Comparison of ENCODE assay signal across 15 cellular contexts in the genomic region with DNA sequence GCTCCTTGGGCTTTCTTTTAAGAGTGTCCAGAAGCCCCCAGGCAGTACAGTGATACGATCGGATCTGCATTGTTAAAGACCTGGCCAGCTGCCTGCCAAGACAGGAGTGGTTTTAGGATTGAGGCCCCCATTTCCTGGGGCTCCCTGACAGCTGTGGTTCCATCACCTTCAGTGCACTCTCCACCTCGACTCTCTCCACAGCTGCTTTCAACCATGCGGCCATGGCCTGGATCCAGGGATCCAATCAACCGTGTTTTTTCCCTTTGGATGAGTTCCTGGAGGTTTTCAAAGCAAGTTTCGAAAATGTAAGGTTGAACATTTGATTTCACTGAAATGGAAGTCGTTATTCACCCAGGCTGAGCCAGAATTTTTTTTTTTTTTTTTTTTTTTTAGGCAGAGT.
A peak's percentile ranks its signal among the peaks of the same experiment; 100 is the strongest.
DNase-seq lines count a peak whose midpoint lies in the region; ATAC-seq and TF ChIP-seq lines count a peak whose summit lies in the region.
"Had no signal": no experiment of that assay in that cellular context is flagged by ENCODE, and none has a peak within 500 bp of the region (broad histone marks: within the 10 kb centered on the region; RNA-seq: fewer than 3 reads in every experiment).

No MANE protein-coding gene starts in this region.

- no peak overlapping the region for H3K27ac Mint-ChIP-seq in stimulated activated effector memory CD8-positive, alpha-beta T cell treated with anti-CD3 and anti-CD28 coated beads, Interleukin-12 subunit alpha, Interleukin-12 subunit beta, amount 100 ng/mL, for 72 hours
- no peak overlapping the region for H3K27ac Mint-ChIP-seq in activated naive CD4-positive, alpha-beta T cell treated with anti-CD3 and anti-CD28 coated beads, Interleukin-2, amount 10 ng/mL, durations not matched to agents 7 days and 5 days
- H3K27ac Mint-ChIP-seq: natural killer cell had no signal

- H3K4me3 ChIP-seq in heart left ventricle (no peak overlapping the region), brain microvascular endothelial cell (ENCODE audit: low read depth, low read length) (no peak overlapping the region), lung (no peak overlapping the region), uterus (no peak overlapping the region)
- H3K4me3 ChIP-seq: left lung had no signal

- peaks cover 0 to 31% (median 10%) of the 10 kb centered on the region in 9 donors for H3K36me3 ChIP-seq in heart left ventricle
- no peaks in the 10 kb centered on the region for H3K36me3 ChIP-seq in brain microvascular endothelial cell (replicated peaks)
- H3K36me3 ChIP-seq in lung (ENCODE audit: control insufficient read depth in 2 of 2, insufficient read depth in 2 of 2, low read length in 2 of 2), result peaks cover 0 to 11% of the 10 kb centered on the region in 2 donors
- no peaks in the 10 kb centered on the region for H3K36me3 ChIP-seq in uterus

- in situ Hi-C loops in brain microvascular endothelial cell (cut with HindIII; ENCODE audit: low pct_ligation_motif_present, low sequenced_read_pairs), result no loop called here

- no peaks in the 10 kb centered on the region for H3K36me3 Mint-ChIP-seq in stimulated activated effector memory CD8-positive, alpha-beta T cell treated with anti-CD3 and anti-CD28 coated beads, Interleukin-12 subunit alpha, Interleukin-12 subunit beta, amount 100 ng/mL, for 72 hours
- no peaks in the 10 kb centered on the region for H3K36me3 Mint-ChIP-seq in activated naive CD4-positive, alpha-beta T cell treated with anti-CD3 and anti-CD28 coated beads, Interleukin-2, amount 10 ng/mL, durations not matched to agents 7 days and 5 days
- H3K36me3 Mint-ChIP-seq: natural killer cell had no signal

- no peaks in the 10 kb centered on the region for H3K27me3 ChIP-seq in heart left ventricle
- no peaks in the 10 kb centered on the region for H3K27me3 ChIP-seq in brain microvascular endothelial cell (replicated peaks)
- no peaks in the 10 kb centered on the region for H3K27me3 ChIP-seq in lung (ENCODE audit: control insufficient read depth, insufficient read depth)
- no peaks in the 10 kb centered on the region for H3K27me3 ChIP-seq in uterus
- H3K27me3 ChIP-seq: left lung had no signal

- ATAC-seq in heart left ventricle (no peak), lung (ENCODE audit: insufficient read depth, low FRiP score) (no peak), GM18868 (IDR thresholded peaks at IDR 0.05; ENCODE audit: unreplicated experiment) (no peak)
- no peak for ATAC-seq in stimulated activated effector memory CD8-positive, alpha-beta T cell treated with anti-CD3 and anti-CD28 coated beads, Interleukin-12 subunit alpha, Interleukin-12 subunit beta, amount 100 ng/mL, for 72 hours
- ATAC-seq: HCT116, natural killer cell had no signal

- H3K4me1 ChIP-seq in heart left ventricle (peaks cover 16 to 87% (median 64%) of the 10 kb centered on the region in 12 donors), lung (ENCODE audit: control insufficient read depth in 2 of 2, insufficient read depth in 2 of 2, low read length in 2 of 2) (peaks cover 9 to 19% of the 10 kb centered on the region in 2 donors), uterus (peaks cover 7 to 12% of the 10 kb centered on the region in 2 donors)
- H3K4me1 ChIP-seq: Caco-2 had no signal

- DNase-seq in heart left ventricle, result no peak
- no peak for DNase-seq in cardiac septum (ENCODE audit: low spot score)
- DNase-seq in brain microvascular endothelial cell, result no peak
- DNase-seq in lung (ENCODE audit: low spot score), result no peak
- DNase-seq in uterus, result peak; percentile 56 to 67
- no peak for DNase-seq in stimulated activated effector memory CD8-positive, alpha-beta T cell treated with anti-CD3 and anti-CD28 coated beads, Interleukin-12 subunit alpha, Interleukin-12 subunit beta, amount 100 ng/mL, for 72 hours (ENCODE audit: low spot score in 2 of 2)
- DNase-seq in activated naive CD4-positive, alpha-beta T cell treated with anti-CD3 and anti-CD28 coated beads, Interleukin-2, amount 10 ng/mL, durations not matched to agents 7 days and 5 days, result no peak
- DNase-seq: Caco-2, left lung, natural killer cell, NCI-H2107 had no signal

- CTCF ChIA-PET in activated naive CD4-positive, alpha-beta T cell treated with anti-CD3 and anti-CD28 coated beads, Interleukin-2, amount 10 ng/mL, durations not matched to agents 7 days and 5 days (lab: Charles Lee), result no interaction called here

- H3K27ac ChIP-seq in heart left ventricle (peak overlapping the region in 11 of 12 donors; percentile 6 to 92 (median 81)), brain microvascular endothelial cell (peak overlapping the region; percentile 90), lung (ENCODE audit: low read depth in 1 of 2, low read length in 1 of 2) (peak overlapping the region; percentile 16 to 28), uterus (peak overlapping the region; percentile 70 to 83)
- H3K27ac ChIP-seq: KMS-11, VCaP had no signal

- H3K27me3 Mint-ChIP-seq in activated naive CD4-positive, alpha-beta T cell treated with anti-CD3 and anti-CD28 coated beads, Interleukin-2, amount 10 ng/mL, durations not matched to agents 7 days and 5 days, result no peaks in the 10 kb centered on the region

- intact Hi-C loops in heart left ventricle (cut with DNase I) (loop anchor here in 5 of 10 donors (5.0 to 10.0 kb wide), 2 partner anchors 35 to 117 kb away; no protein-coding TSS in a partner anchor), cardiac septum (cut with DNase I) (no loop called here), uterus (cut with DNase I; ENCODE audit: low total_unique reads) (no loop called here)

- TF ChIP-seq POLR2A in heart left ventricle (IDR thresholded peaks at IDR 0.05), result no peak
- no peak for TF ChIP-seq POLR2A in uterus (IDR thresholded peaks at IDR 0.05)

- no peak for TF ChIP-seq CTCF in heart left ventricle (IDR thresholded peaks at IDR 0.05)
- TF ChIP-seq CTCF in brain microvascular endothelial cell (IDR thresholded peaks at IDR 0.05; ENCODE audit: low read depth, low read length, missing control alignments), result no peak
- TF ChIP-seq CTCF in lung (IDR thresholded peaks at IDR 0.05; ENCODE audit: control extremely low read depth, extremely low read depth), result no peak
- TF ChIP-seq CTCF in uterus (IDR thresholded peaks at IDR 0.05), result no peak

- 24 to 39% (median 30%) methylated on average over 7 of the region's 7 CpGs for WGBS in heart left ventricle, 4 donors
- WGBS in lung, 2 donors, result 66 to 74% methylated on average over 7 of the region's 7 CpGs

- H3K4me3 Mint-ChIP-seq in stimulated activated effector memory CD8-positive, alpha-beta T cell treated with anti-CD3 and anti-CD28 coated beads, Interleukin-12 subunit alpha, Interleukin-12 subunit beta, amount 100 ng/mL, for 72 hours, result no peak overlapping the region
- H3K4me3 Mint-ChIP-seq in activated naive CD4-positive, alpha-beta T cell treated with anti-CD3 and anti-CD28 coated beads, Interleukin-2, amount 10 ng/mL, durations not matched to agents 7 days and 5 days, result no peak overlapping the region
- H3K4me3 Mint-ChIP-seq: natural killer cell had no signal

- H3K9me3 ChIP-seq in heart left ventricle, result peaks cover 0 to 10% (median 0%) of the 10 kb centered on the region in 12 donors
- no peaks in the 10 kb centered on the region for H3K9me3 ChIP-seq in lung (ENCODE audit: control insufficient read depth in 2 of 2, insufficient read depth in 1 of 2, low read length in 1 of 2)
- no peaks in the 10 kb centered on the region for H3K9me3 ChIP-seq in uterus

- no peaks in the 10 kb centered on the region for H3K9me3 Mint-ChIP-seq in stimulated activated effector memory CD8-positive, alpha-beta T cell treated with anti-CD3 and anti-CD28 coated beads, Interleukin-12 subunit alpha, Interleukin-12 subunit beta, amount 100 ng/mL, for 72 hours
- peaks cover 2% of the 10 kb centered on the region for H3K9me3 Mint-ChIP-seq in activated naive CD4-positive, alpha-beta T cell treated with anti-CD3 and anti-CD28 coated beads, Interleukin-2, amount 10 ng/mL, durations not matched to agents 7 days and 5 days
- H3K9me3 Mint-ChIP-seq: natural killer cell had no signal

- no peaks in the 10 kb centered on the region for H3K4me1 Mint-ChIP-seq in stimulated activated effector memory CD8-positive, alpha-beta T cell treated with anti-CD3 and anti-CD28 coated beads, Interleukin-12 subunit alpha, Interleukin-12 subunit beta, amount 100 ng/mL, for 72 hours
- no peaks in the 10 kb centered on the region for H3K4me1 Mint-ChIP-seq in activated naive CD4-positive, alpha-beta T cell treated with anti-CD3 and anti-CD28 coated beads, Interleukin-2, amount 10 ng/mL, durations not matched to agents 7 days and 5 days

Comparison
In these comparisons a context has a peak if more than half of its experiments do, and no peak if none do; other contexts are left out.
1. DNase-seq: peak in uterus (2 of 2); none in heart left ventricle (0 of 5), cardiac septum (single experiment), brain microvascular endothelial cell (single experiment), lung (single experiment), stimulated activated effector memory CD8-positive, alpha-beta T cell treated with anti-CD3 and anti-CD28 coated beads, Interleukin-12 subunit alpha, Interleukin-12 subunit beta, amount 100 ng/mL, for 72 hours (0 of 2) and activated naive CD4-positive, alpha-beta T cell treated with anti-CD3 and anti-CD28 coated beads, Interleukin-2, amount 10 ng/mL, durations not matched to agents 7 days and 5 days (single experiment).
2. H3K27ac ChIP-seq: peak in every context shown above with its lines; median percentile 90 in brain microvascular endothelial cell; 81 in heart left ventricle; 76 in uterus; 22 in lung.